In the genomic region with DNA sequence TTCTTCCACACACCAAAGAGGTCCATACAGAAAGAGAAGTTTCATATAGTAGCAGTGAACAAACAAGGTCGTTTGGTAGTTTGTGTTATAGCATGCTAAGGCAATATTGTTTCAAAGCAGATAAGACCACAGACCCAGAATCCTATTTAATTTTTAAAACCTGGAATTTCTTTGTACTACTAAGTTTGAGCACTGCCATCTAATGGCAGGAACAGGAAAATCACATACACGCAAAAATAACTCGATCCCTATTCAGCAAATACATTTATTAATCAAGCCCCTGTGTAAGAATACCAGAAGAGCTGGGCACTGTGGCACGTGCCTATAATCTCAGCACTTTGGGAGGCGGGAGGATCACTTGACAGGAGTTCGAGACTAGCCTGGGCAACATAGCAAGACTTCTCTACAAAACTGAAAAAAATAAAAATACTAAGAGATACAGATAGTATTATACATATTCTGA, we compare ENCODE assay signal across 8 cellular contexts. TPM values are rescaled to one million over a fixed set of nuclear protein-coding genes. Genes with fewer than 3 reads are reported as not detected.
DNase-seq lines count a peak whose midpoint lies in the region; ATAC-seq and TF ChIP-seq lines count a peak whose summit lies in the region.

No MANE protein-coding gene starts in this region.

- H3K9me3 ChIP-seq in HCT116 (ENCODE audit: control insufficient read depth in 1 of 2, insufficient read depth in 1 of 2, low read depth in 1 of 2, low read length in 2 of 2) (no peaks in the 10 kb centered on the region), RWPE2 (ENCODE audit: severe bottlenecking) (no peaks in the 10 kb centered on the region)

- RAD21 ChIA-PET in HCT116 (lab: Charles Lee; ENCODE audit: low non-redundant PET in 1 of 2, low total read pairs in 2 of 2, uncharacterized antibody in 2 of 2, unreplicated experiment in 2 of 2), result no interaction called here

- H3K4me2 ChIP-seq in HCT116 (ENCODE audit: low read length), result no peak overlapping the region

- no peaks in the 10 kb centered on the region for H3K9me3 Mint-ChIP-seq in activated CD4-positive, alpha-beta T cell treated with anti-CD3 and anti-CD28 coated beads, Interleukin-2, amount 10 ng/mL, durations not matched to agents 7 days and 5 days

- no peak overlapping the region for H3K27ac ChIP-seq in HCT116 (ENCODE audit: low read depth, low read length)
- H3K27ac ChIP-seq in RWPE2 (ENCODE audit: poor library complexity, severe bottlenecking), result no peak overlapping the region

- no peak for TF ChIP-seq POLR2A in HCT116 (IDR thresholded peaks at IDR 0.05; ENCODE audit: borderline replicate concordance, extremely low read depth, insufficient read depth, insufficient read length)

- ATAC-seq in HCT116, result 0 out of 2 replicates have a peak, but pooled peaks have one; percentile 16
- no peak for ATAC-seq in RWPE2 (ENCODE audit: low read depth)
- ATAC-seq in GM21390 (IDR thresholded peaks at IDR 0.05; ENCODE audit: unreplicated experiment), result no peak
- no peak for ATAC-seq in HG03571 (IDR thresholded peaks at IDR 0.05; ENCODE audit: unreplicated experiment)

- H3K9me2 ChIP-seq in HCT116 (ENCODE audit: insufficient read depth), result no peaks in the 10 kb centered on the region

- POLR2A ChIA-PET in HCT116 (lab: Charles Lee), result interaction anchor here (0.7 kb wide), 1 partner anchor 11 kb away, joined by 3 read pairs; no protein-coding TSS in a partner anchor
- POLR2A ChIA-PET in activated CD4-positive, alpha-beta T cell treated with anti-CD3 and anti-CD28 coated beads, Interleukin-2, amount 10 ng/mL, durations not matched to agents 7 days and 5 days (lab: Charles Lee), result no interaction called here

- no TSS peak for BruUV-seq in HCT116 (replicated peaks; lab: Mats Ljungman, UMichigan)

- H3K4me1 ChIP-seq in HCT116 (ENCODE audit: control insufficient read depth in 1 of 2, insufficient read depth in 2 of 2, low read length in 2 of 2) (peaks cover 10 to 21% of the 10 kb centered on the region in 2 experiments), RWPE2 (ENCODE audit: insufficient read depth, poor library complexity, severe bottlenecking) (peaks cover 8% of the 10 kb centered on the region)

- CTCF ChIA-PET in HCT116 (lab: Charles Lee), result interaction anchor here (0.6 to 2.2 kb wide), 6 partner anchors 8 to 241 kb away, joined by 3 to 10 read pairs (median 4); no protein-coding TSS in a partner anchor
- CTCF ChIA-PET in activated CD4-positive, alpha-beta T cell treated with anti-CD3 and anti-CD28 coated beads, Interleukin-2, amount 10 ng/mL, durations not matched to agents 7 days and 5 days (lab: Charles Lee), result interaction anchor here (0.6 to 0.7 kb wide), 2 partner anchors 122 to 664 kb away, joined by 3 read pairs; no protein-coding TSS in a partner anchor

- TF ChIP-seq RAD21 in HCT116 (IDR thresholded peaks at IDR 0.05; ENCODE audit: low read depth), result peak; percentile 53

- H3K27me3 ChIP-seq in HCT116 (ENCODE audit: insufficient read depth, low read length) (no peaks in the 10 kb centered on the region), RWPE2 (ENCODE audit: insufficient read depth, poor library complexity, severe bottlenecking) (no peaks in the 10 kb centered on the region)

- intact Hi-C loops in HCT116 (cut with micrococcal nuclease), result loop anchor here (1.0 kb wide), 1 partner anchor 256 kb away; no protein-coding TSS in a partner anchor

- H3K27me3 Mint-ChIP-seq in activated CD4-positive, alpha-beta T cell treated with anti-CD3 and anti-CD28 coated beads, Interleukin-2, amount 10 ng/mL, durations not matched to agents 7 days and 5 days, result peaks cover 22% of the 10 kb centered on the region

- TF ChIP-seq CTCF in HCT116 (IDR thresholded peaks at IDR 0.05 in 2 of 3, conservative IDR thresholded peaks at IDR 0.05 in 1 of 3; ENCODE audit: borderline replicate concordance in 1 of 3, insufficient read depth in 1 of 3, low read depth in 2 of 3, low read length in 2 of 3) (peak; percentile 37 to 62 (median 46); a peak in 5 of 6 replicates), RWPE2 (IDR thresholded peaks at IDR 0.05; ENCODE audit: poor library complexity, severe bottlenecking) (peak; percentile 88)

- H3K9ac ChIP-seq in HCT116 (ENCODE audit: low read length), result no peak overlapping the region

- H3K4me3 ChIP-seq in HCT116 (replicated peaks in 1 of 2; ENCODE audit: low read depth in 1 of 2, low read length in 2 of 2) (no peak overlapping the region), RWPE2 (ENCODE audit: severe bottlenecking) (no peak overlapping the region)

- no peak overlapping the region for H3K27ac Mint-ChIP-seq in activated CD4-positive, alpha-beta T cell treated with anti-CD3 and anti-CD28 coated beads, Interleukin-2, amount 10 ng/mL, durations not matched to agents 7 days and 5 days

- H3K36me3 ChIP-seq in HCT116 (ENCODE audit: control insufficient read depth in 1 of 2, insufficient read depth in 2 of 2, low read length in 2 of 2) (no peaks in the 10 kb centered on the region), RWPE2 (ENCODE audit: low read depth) (no peaks in the 10 kb centered on the region)

- DNase-seq in COR-L47 (lab: John Stamatoyannopoulos, UW) (peak; percentile 37), HCT116 (ENCODE audit: low read depth, low spot score) (peak; percentile 70), RWPE2 (ENCODE audit: low spot score) (no peak), fibroblast of the conjunctiva (ENCODE audit: low read depth) (peak; percentile 33), smooth muscle cell of the brain vasculature (ENCODE audit: low read depth, low spot score) (peak; percentile 15)
- no peak for DNase-seq in activated CD4-positive, alpha-beta T cell treated with anti-CD3 and anti-CD28 coated beads, Interleukin-2, amount 10 ng/mL, durations not matched to agents 7 days and 5 days

- peak overlapping the region; percentile 97 for H2AFZ ChIP-seq in HCT116 (ENCODE audit: low read depth, low read length, poor library complexity, severe bottlenecking)

- H3K4me1 Mint-ChIP-seq in activated CD4-positive, alpha-beta T cell treated with anti-CD3 and anti-CD28 coated beads, Interleukin-2, amount 10 ng/mL, durations not matched to agents 7 days and 5 days, result peaks cover 28% of the 10 kb centered on the region

- H3K79me2 ChIP-seq in HCT116 (ENCODE audit: insufficient read depth, low read length), result peaks cover 13% of the 10 kb centered on the region

- no peaks in the 10 kb centered on the region for H4K20me1 ChIP-seq in HCT116 (ENCODE audit: insufficient read depth)

- no peak overlapping the region for H3K4me3 Mint-ChIP-seq in activated CD4-positive, alpha-beta T cell treated with anti-CD3 and anti-CD28 coated beads, Interleukin-2, amount 10 ng/mL, durations not matched to agents 7 days and 5 days

- H3K36me3 Mint-ChIP-seq in activated CD4-positive, alpha-beta T cell treated with anti-CD3 and anti-CD28 coated beads, Interleukin-2, amount 10 ng/mL, durations not matched to agents 7 days and 5 days (ENCODE audit: low read depth), result peaks cover 2% of the 10 kb centered on the region

TF ChIP-seq in HCT116, 20 proteins besides CTCF, POLR2A, EP300 and RAD21:
- TF ChIP-seq, protein P1, sequence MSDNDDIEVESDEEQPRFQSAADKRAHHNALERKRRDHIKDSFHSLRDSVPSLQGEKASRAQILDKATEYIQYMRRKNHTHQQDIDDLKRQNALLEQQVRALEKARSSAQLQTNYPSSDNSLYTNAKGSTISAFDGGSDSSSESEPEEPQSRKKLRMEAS (IDR thresholded peaks at IDR 0.05), result peak; percentile 51
- TF ChIP-seq CBX3 (IDR thresholded peaks at IDR 0.05; ENCODE audit: low read depth) (0 out of 2 replicates have a peak, but pooled peaks have one; percentile 34), SRF (IDR thresholded peaks at IDR 0.05; ENCODE audit: low read depth) (no peak)

RNA-seq across cellular contexts. Expression of gene BTBD10, which starts 2.9 kb away (rescaled TPM):
- 17.0 TPM for total RNA-seq in HCT116 (2021; ENCODE audit: unreplicated experiment)
- polyA plus RNA-seq in HCT116 (2012), result 20.2 and 22.8 TPM in 2 replicates
- total RNA-seq in activated CD4-positive, alpha-beta T cell treated with anti-CD3 and anti-CD28 coated beads, Interleukin-2, amount 10 ng/mL, durations not matched to agents 7 days and 5 days, result 10 to 100 TPM; 25.7 to 31.3 TPM

RNA-seq across cellular contexts. Expression of gene PTH, which starts 29.9 kb away (rescaled TPM):
- not detected for total RNA-seq in HCT116 (2021; ENCODE audit: unreplicated experiment)
- not detected in 2 replicates for polyA plus RNA-seq in HCT116 (2012)
- not detected for total RNA-seq in activated CD4-positive, alpha-beta T cell treated with anti-CD3 and anti-CD28 coated beads, Interleukin-2, amount 10 ng/mL, durations not matched to agents 7 days and 5 days

Comparison
In these comparisons a context has a peak if more than half of its experiments do, and no peak if none do; other contexts are left out.
1. DNase-seq: peak in COR-L47 (single experiment), HCT116 (single experiment), fibroblast of the conjunctiva (single experiment) and smooth muscle cell of the brain vasculature (single experiment); none in RWPE2 (single experiment) and activated CD4-positive, alpha-beta T cell treated with anti-CD3 and anti-CD28 coated beads, Interleukin-2, amount 10 ng/mL, durations not matched to agents 7 days and 5 days (single experiment).